Comparison of ENCODE assay signal across 8 cellular contexts in genomic region chr3:182793663-182794454, GRCh38. TPM values are rescaled to one million over a fixed set of nuclear protein-coding genes. Genes with fewer than 3 reads are reported as not detected.
DNase-seq lines count a peak whose midpoint lies in the region; ATAC-seq and TF ChIP-seq lines count a peak whose summit lies in the region.

No MANE protein-coding gene starts in this region.

- no peaks in the 10 kb centered on the region for H3K36me3 ChIP-seq in SK-N-SH (replicated peaks in 1 of 2; ENCODE audit: control insufficient read depth in 1 of 2, insufficient read depth in 2 of 2, low read length in 1 of 2)
- no peaks in the 10 kb centered on the region for H3K36me3 ChIP-seq in adipocyte (ENCODE audit: control insufficient read depth, insufficient read depth, low read length, severe bottlenecking)
- no peaks in the 10 kb centered on the region for H3K36me3 ChIP-seq in left ventricle myocardium inferior

- peaks cover 29% of the 10 kb centered on the region; the same call in 1 of the 2 replicates for H4K20me1 ChIP-seq in SK-N-SH (ENCODE audit: insufficient read depth)

- TF ChIP-seq EP300 in SK-N-SH (IDR thresholded peaks at IDR 0.05; ENCODE audit: borderline replicate concordance in 1 of 2, low read depth in 1 of 2, low read length in 1 of 2), result no peak

- in situ Hi-C loops in Caki2 (cut with HindIII; ENCODE audit: low pct_unique_long_range_greater_than_20kb, low sequenced_read_pairs), result no loop called here

- H3K9ac ChIP-seq in SK-N-SH (peak overlapping the region; percentile 83), adipocyte (ENCODE audit: low read length) (peak overlapping the region; percentile 93)

- peaks cover 51% of the 10 kb centered on the region for H3K79me2 ChIP-seq in SK-N-SH (ENCODE audit: insufficient read depth)

- H3K27ac ChIP-seq in SK-N-SH (ENCODE audit: low read depth in 2 of 2, low read length in 1 of 2) (peak overlapping the region; percentile 61 to 75), left ventricle myocardium inferior (replicated peaks) (peak overlapping the region; percentile 97)

- H3F3A ChIP-seq in SK-N-SH (replicated peaks; ENCODE audit: insufficient read depth), result no peaks in the 10 kb centered on the region

- H3K9me2 ChIP-seq in SK-N-SH, result no peaks in the 10 kb centered on the region

- peak overlapping the region; percentile 77 for H3K4me2 ChIP-seq in SK-N-SH

- no peak for TF ChIP-seq CTCF in SK-N-SH (IDR thresholded peaks at IDR 0.05)
- TF ChIP-seq CTCF in left ventricle myocardium inferior (IDR thresholded peaks at IDR 0.05; ENCODE audit: borderline replicate concordance), result peak; percentile 17

- DNase-seq in Caki2 (ENCODE audit: low read depth) (peak; percentile 62), HK-2 (ENCODE audit: unreplicated experiment) (peak; percentile 67), SK-N-SH (peak; percentile 79), adipocyte (ENCODE audit: low read depth) (peak; percentile 80), left ventricle myocardium inferior (peak; percentile 31), putamen (ENCODE audit: low spot score) (peak; percentile 55), NCI-H446 (lab: John Stamatoyannopoulos, UW) (no peak)

- peaks cover 8 to 16% of the 10 kb centered on the region in 2 experiments for H3K4me1 ChIP-seq in SK-N-SH (ENCODE audit: control insufficient read depth in 1 of 2, insufficient read depth in 2 of 2, low read depth in 1 of 2, low read length in 1 of 2)
- peaks cover 15% of the 10 kb centered on the region for H3K4me1 ChIP-seq in adipocyte (ENCODE audit: control insufficient read depth, insufficient read depth, low read length)
- H3K4me1 ChIP-seq in left ventricle myocardium inferior, result peaks cover 55% of the 10 kb centered on the region

- H3K4me3 ChIP-seq in SK-N-SH (ENCODE audit: low read depth in 2 of 2, low read length in 1 of 2) (peak overlapping the region; percentile 75 to 90), adipocyte (ENCODE audit: low read length) (peak overlapping the region; percentile 85), left ventricle myocardium inferior (peak overlapping the region; percentile 93)

- H3K9me3 ChIP-seq in SK-N-SH (no peaks in the 10 kb centered on the region), adipocyte (ENCODE audit: control insufficient read depth, low read length) (no peaks in the 10 kb centered on the region), left ventricle myocardium inferior (replicated peaks) (no peaks in the 10 kb centered on the region)

- CTCF ChIA-PET in SK-N-SH (lab: Yijun Ruan, JAX), result interaction anchor here (0.7 to 3.9 kb wide), 5 partner anchors 10 to 80 kb away, joined by 3 to 14 read pairs (median 3); no protein-coding TSS in a partner anchor

- no peak for TF ChIP-seq RAD21 in SK-N-SH (IDR thresholded peaks at IDR 0.05; ENCODE audit: low read length)

- intact Hi-C loops in left ventricle myocardium inferior (cut with micrococcal nuclease), result no loop called here

- POLR2A ChIA-PET in SK-N-SH (lab: Yijun Ruan, JAX), result no interaction called here

- H2AFZ ChIP-seq in SK-N-SH (ENCODE audit: low read depth), result 0 out of 2 replicates have a peak overlapping the region, but pooled peaks have one; percentile 44

- peak; percentile 25 for ATAC-seq in GM19468 (IDR thresholded peaks at IDR 0.05; ENCODE audit: extremely low read depth, unreplicated experiment)

- H3K27me3 ChIP-seq in SK-N-SH (ENCODE audit: insufficient read depth) (no peaks in the 10 kb centered on the region), adipocyte (replicated peaks; ENCODE audit: control insufficient read depth, insufficient read depth, low read length) (peaks cover 5% of the 10 kb centered on the region), left ventricle myocardium inferior (ENCODE audit: low read depth) (peaks cover 1% of the 10 kb centered on the region)

- under 1% methylated on average over 26 of the region's 86 CpGs for whole genome bisulfite sequencing in SK-N-SH (ENCODE audit: low lambda C conversion rate)

TF ChIP-seq in SK-N-SH, 30 proteins besides CTCF, POLR2A, EP300 and RAD21:
- peak; percentile 12; the same call in 1 of the 2 replicates for TF ChIP-seq SIN3A (IDR thresholded peaks at IDR 0.05; ENCODE audit: borderline replicate concordance, low read depth, low read length)
- TF ChIP-seq FOSL2 (IDR thresholded peaks at IDR 0.05; ENCODE audit: borderline replicate concordance, low read depth), result no peak
- TF ChIP-seq ELF1 (IDR thresholded peaks at IDR 0.05), result no peak
- TF ChIP-seq, protein P1, sequence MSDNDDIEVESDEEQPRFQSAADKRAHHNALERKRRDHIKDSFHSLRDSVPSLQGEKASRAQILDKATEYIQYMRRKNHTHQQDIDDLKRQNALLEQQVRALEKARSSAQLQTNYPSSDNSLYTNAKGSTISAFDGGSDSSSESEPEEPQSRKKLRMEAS (IDR thresholded peaks at IDR 0.05; ENCODE audit: low read depth), result peak; percentile 28; the same call in 1 of the 2 replicates
- TF ChIP-seq, protein P2, sequence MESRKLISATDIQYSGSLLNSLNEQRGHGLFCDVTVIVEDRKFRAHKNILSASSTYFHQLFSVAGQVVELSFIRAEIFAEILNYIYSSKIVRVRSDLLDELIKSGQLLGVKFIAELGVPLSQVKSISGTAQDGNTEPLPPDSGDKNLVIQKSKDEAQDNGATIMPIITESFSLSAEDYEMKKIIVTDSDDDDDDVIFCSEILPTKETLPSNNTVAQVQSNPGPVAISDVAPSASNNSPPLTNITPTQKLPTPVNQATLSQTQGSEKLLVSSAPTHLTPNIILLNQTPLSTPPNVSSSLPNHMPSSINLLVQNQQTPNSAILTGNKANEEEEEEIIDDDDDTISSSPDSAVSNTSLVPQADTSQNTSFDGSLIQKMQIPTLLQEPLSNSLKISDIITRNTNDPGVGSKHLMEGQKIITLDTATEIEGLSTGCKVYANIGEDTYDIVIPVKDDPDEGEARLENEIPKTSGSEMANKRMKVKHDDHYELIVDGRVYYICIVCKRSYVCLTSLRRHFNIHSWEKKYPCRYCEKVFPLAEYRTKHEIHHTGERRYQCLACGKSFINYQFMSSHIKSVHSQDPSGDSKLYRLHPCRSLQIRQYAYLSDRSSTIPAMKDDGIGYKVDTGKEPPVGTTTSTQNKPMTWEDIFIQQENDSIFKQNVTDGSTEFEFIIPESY (IDR thresholded peaks at IDR 0.05; ENCODE audit: borderline replicate concordance, low read depth), result no peak

RNA-seq across cellular contexts. Expression of gene ATP11B, which starts 0.6 kb away (rescaled TPM):
- total RNA-seq in Caki2 (2014; rRNA removed; shearing (Covaris generic); ENCODE audit: low replicate concordance), result 30.0 and 40.8 TPM in 2 replicates
- polyA plus RNA-seq in SK-N-SH (2012; rRNA removed), result 8.7 and 11.1 TPM in 2 replicates
- polyA plus RNA-seq in SK-N-SH (2012; cell fraction: cytosol; rRNA removed), result 13.5 and 16.8 TPM in 2 replicates
- 8.2 and 15.7 TPM in 2 replicates for polyA plus RNA-seq in SK-N-SH (2012; cell fraction: nucleus; rRNA removed)
- total RNA-seq in left ventricle myocardium inferior, result 32.4 TPM

Comparison
In these comparisons a context has a peak if more than half of its experiments do, and no peak if none do; other contexts are left out.
1. DNase-seq: peak in Caki2 (single experiment), HK-2 (single experiment), SK-N-SH (single experiment), adipocyte (single experiment), left ventricle myocardium inferior (single experiment) and putamen (single experiment); none in NCI-H446 (0 of 2).
2. Peak in every context shown above with its lines, with median percentiles within 50 percentile points of each other: H3K4me3 ChIP-seq.